27 cellular contexts compared by ENCODE assay signal in the genomic region with DNA sequence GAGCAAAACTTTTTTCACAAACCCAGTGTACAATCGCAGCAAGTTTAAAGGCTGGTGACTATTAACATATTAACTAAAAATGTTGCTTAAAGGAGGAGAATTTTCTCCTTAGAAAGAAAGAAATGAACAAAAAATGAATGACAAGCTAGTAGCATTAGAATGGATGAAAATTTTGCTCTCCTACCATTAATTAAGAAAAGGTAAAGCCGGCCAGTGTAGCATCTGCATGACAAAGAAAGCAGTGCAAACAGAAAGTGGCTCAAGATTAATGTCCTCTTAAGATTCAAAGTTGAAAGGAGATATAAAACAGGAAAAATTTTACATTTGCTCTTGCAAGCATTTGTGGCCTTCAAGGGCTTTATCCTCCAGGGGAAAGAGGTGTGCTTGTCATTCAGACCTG.
"Had no signal": no experiment of that assay in that cellular context is flagged by ENCODE, and none has a peak within 500 bp of the region (broad histone marks: within the 10 kb centered on the region; RNA-seq: fewer than 3 reads in every experiment).

No MANE protein-coding gene starts in this region.

- H3K27me3 Mint-ChIP-seq: dendritic cell treated with granulocyte-macrophage colony-stimulating factor and Interleukin-4, amounts not matched to agents 40 ng/mL and 50 ng/mL, for 4 days; effector memory CD8-positive, alpha-beta T cell; naive B cell had no signal

- H3K4me1 ChIP-seq: colonic mucosa, esophagus squamous epithelium, gastroesophageal sphincter, heart left ventricle, left lung, lower lobe of right lung had no signal

- H2AFZ ChIP-seq: hepatocyte had no signal

- H3K4me2 ChIP-seq: hepatocyte had no signal

- H3K27ac Mint-ChIP-seq: dendritic cell treated with granulocyte-macrophage colony-stimulating factor and Interleukin-4, amounts not matched to agents 40 ng/mL and 50 ng/mL, for 4 days; effector memory CD8-positive, alpha-beta T cell; endodermal cell; mesothelial cell of epicardium; naive B cell had no signal

- H3K27ac ChIP-seq: colonic mucosa, epithelial cell of prostate, esophagus squamous epithelium, gastroesophageal sphincter, heart left ventricle, hepatocyte, left lung, lower lobe of right lung had no signal

- FAIRE-seq: endometrium, islet of Langerhans, keratinocyte had no signal

- H3K27me3 ChIP-seq: colonic mucosa, esophagus squamous epithelium, gastroesophageal sphincter, heart left ventricle, hepatocyte, left lung had no signal

- H3K79me2 ChIP-seq: hepatocyte had no signal

- H3K9me3 ChIP-seq: colonic mucosa had no signal

- H3K36me3 ChIP-seq: colonic mucosa, esophagus squamous epithelium, gastroesophageal sphincter, heart left ventricle, left lung, lower lobe of right lung had no signal

- H3K4me1 Mint-ChIP-seq: endodermal cell, mesothelial cell of epicardium, naive B cell had no signal

- DNase-seq: colonic mucosa; cortex of kidney; effector CD8-positive, alpha-beta T cell; effector memory CD8-positive, alpha-beta T cell; endodermal cell; erythroblast; esophagus squamous epithelium; foreskin fibroblast; foreskin melanocyte; heart left ventricle; hypothalamus; left cardiac atrium; left lung; left ventricle myocardium superior; lower lobe of right lung; mesenchymal stem cell; mucosa of descending colon; naive B cell had no signal

- H3K4me3 Mint-ChIP-seq: dendritic cell treated with granulocyte-macrophage colony-stimulating factor and Interleukin-4, amounts not matched to agents 40 ng/mL and 50 ng/mL, for 4 days; effector memory CD8-positive, alpha-beta T cell; endodermal cell; mesothelial cell of epicardium; naive B cell had no signal

- ATAC-seq: effector memory CD8-positive, alpha-beta T cell; esophagus mucosa; gastroesophageal sphincter; heart left ventricle; left cardiac atrium; left lung; left ventricle myocardium superior; lower lobe of right lung; mucosa of descending colon had no signal

- H3K4me3 ChIP-seq: colonic mucosa, esophagus squamous epithelium, gastroesophageal sphincter, heart left ventricle, hepatocyte, left lung, lower lobe of right lung, mucosa of descending colon had no signal
